8 cellular contexts compared by ENCODE assay signal in genomic region chr1:2412395-2412772, GRCh38. TPM values are rescaled to one million over a fixed set of nuclear protein-coding genes. Genes with fewer than 3 reads are reported as not detected.
DNase-seq lines count a peak whose midpoint lies in the region; ATAC-seq and TF ChIP-seq lines count a peak whose summit lies in the region.

PEX10 (minus strand) TSS chr1:2412564; CDS start chr1:2412502, 62 bp downstream.

- H3K27ac ChIP-seq in RWPE1 (peak within 1 kb of the TSS; percentile 82), fibroblast of lung (ENCODE audit: insufficient read depth, low read length) (peak within 1 kb of the TSS; percentile 90)
- peak within 1 kb of the TSS; percentile 95 for H3K27ac ChIP-seq in naive thymus-derived CD4-positive, alpha-beta T cell (ENCODE audit: low read depth, low read length)

- DNase-seq in Daoy (ENCODE audit: low read depth) (peak; percentile 99), GOT3 (lab: John Stamatoyannopoulos, UW) (peak; percentile 88), LHCN-M2 (ENCODE audit: low read depth) (peak; percentile 90), RWPE1 (ENCODE audit: low spot score) (peak; percentile 95), fibroblast of lung (ENCODE audit: low read depth in 2 of 2) (peak; percentile 90 to 92)
- peak; percentile 95 to 100 (median 98) for DNase-seq in naive thymus-derived CD4-positive, alpha-beta T cell

- peak within 1 kb of the TSS; percentile 92 for H3K4me3 Mint-ChIP-seq in activated T-helper 17 cell treated with anti-CD3 and anti-CD28 coated beads, Interleukin-2, amount 50 U/mL, for 72 hours
- H3K4me3 Mint-ChIP-seq in naive thymus-derived CD4-positive, alpha-beta T cell = peak within 1 kb of the TSS; percentile 83 to 91 (median 86)
- peak within 1 kb of the TSS; percentile 89 for H3K4me3 Mint-ChIP-seq in stimulated activated memory B cell treated with anti-CD40 and anti-IgM and Interleukin-4, amounts not matched to agents 10 μg/mL and 1 μg/mL and 100 μg/mL, for 72 hours

- no peaks in the 10 kb centered on the region for H3K27me3 ChIP-seq in fibroblast of lung (ENCODE audit: control insufficient read depth, insufficient read depth, low read length)
- H3K27me3 ChIP-seq in naive thymus-derived CD4-positive, alpha-beta T cell (ENCODE audit: control insufficient read depth in 2 of 2, insufficient read depth in 2 of 2, low read length in 2 of 2) = no peaks in the 10 kb centered on the region

- H3K4me1 Mint-ChIP-seq in activated T-helper 17 cell treated with anti-CD3 and anti-CD28 coated beads, Interleukin-2, amount 50 U/mL, for 72 hours = peaks cover 22% of the 10 kb centered on the region
- H3K4me1 Mint-ChIP-seq in naive thymus-derived CD4-positive, alpha-beta T cell = peaks cover 27 to 45% (median 35%) of the 10 kb centered on the region in 7 donors
- H3K4me1 Mint-ChIP-seq in stimulated activated memory B cell treated with anti-CD40 and anti-IgM and Interleukin-4, amounts not matched to agents 10 μg/mL and 1 μg/mL and 100 μg/mL, for 72 hours = peaks cover 58% of the 10 kb centered on the region

- H3K9ac ChIP-seq in fibroblast of lung (ENCODE audit: insufficient read depth, low read length) = peak within 1 kb of the TSS; percentile 90

- CTCF ChIA-PET in RWPE1 (lab: Yijun Ruan, JAX) = no interaction called here
- CTCF ChIA-PET in naive thymus-derived CD4-positive, alpha-beta T cell (lab: Charles Lee) = interaction anchor here (1.0 to 1.8 kb wide), 4 partner anchors 135 to 374 kb away, joined by 3 to 11 read pairs (median 4); partner anchors contain the start of gene TNFRSF14

- peak within 1 kb of the TSS; percentile 93 for H2AFZ ChIP-seq in fibroblast of lung (ENCODE audit: low read length)

- peak within 1 kb of the TSS; percentile 79 for H3K27ac Mint-ChIP-seq in activated T-helper 17 cell treated with anti-CD3 and anti-CD28 coated beads, Interleukin-2, amount 50 U/mL, for 72 hours
- peak within 1 kb of the TSS; percentile 31 to 94 (median 87) for H3K27ac Mint-ChIP-seq in naive thymus-derived CD4-positive, alpha-beta T cell
- H3K27ac Mint-ChIP-seq in stimulated activated memory B cell treated with anti-CD40 and anti-IgM and Interleukin-4, amounts not matched to agents 10 μg/mL and 1 μg/mL and 100 μg/mL, for 72 hours = peak within 1 kb of the TSS; percentile 89

- peaks cover 5% of the 10 kb centered on the region for H3K79me2 ChIP-seq in fibroblast of lung (ENCODE audit: control insufficient read depth, insufficient read depth, low read length)

- peak within 1 kb of the TSS; percentile 67 to 83 (median 82) for H3K4me3 ChIP-seq in fibroblast of lung (replicated peaks in 1 of 4; ENCODE audit: control extremely low read depth in 1 of 4, insufficient read depth in 1 of 4, low read depth in 3 of 4, low read length in 4 of 4)
- peak within 1 kb of the TSS; percentile 71 for H3K4me3 ChIP-seq in naive thymus-derived CD4-positive, alpha-beta T cell (ENCODE audit: low read length)

- H3K9me3 Mint-ChIP-seq in activated T-helper 17 cell treated with anti-CD3 and anti-CD28 coated beads, Interleukin-2, amount 50 U/mL, for 72 hours = no peaks in the 10 kb centered on the region
- no peaks in the 10 kb centered on the region for H3K9me3 Mint-ChIP-seq in naive thymus-derived CD4-positive, alpha-beta T cell
- no peaks in the 10 kb centered on the region for H3K9me3 Mint-ChIP-seq in stimulated activated memory B cell treated with anti-CD40 and anti-IgM and Interleukin-4, amounts not matched to agents 10 μg/mL and 1 μg/mL and 100 μg/mL, for 72 hours

- intact Hi-C loops in naive thymus-derived CD4-positive, alpha-beta T cell (cut with micrococcal nuclease) = loop anchor here (1.0 to 10.0 kb wide), 8 partner anchors 21 to 622 kb away; partner anchors contain the start of genes MORN1 (in 2 of the 2), PANK4 (in 2 of the 2) and RER1 (in 2 of the 2)

- no peaks in the 10 kb centered on the region for H3K9me3 ChIP-seq in fibroblast of lung (ENCODE audit: control insufficient read depth, insufficient read depth, low read depth, low read length)
- no peaks in the 10 kb centered on the region for H3K9me3 ChIP-seq in naive thymus-derived CD4-positive, alpha-beta T cell (ENCODE audit: control insufficient read depth in 2 of 3, low read length in 3 of 3)

- H3K36me3 Mint-ChIP-seq in activated T-helper 17 cell treated with anti-CD3 and anti-CD28 coated beads, Interleukin-2, amount 50 U/mL, for 72 hours (ENCODE audit: low read depth) = peaks cover 11% of the 10 kb centered on the region
- peaks cover 0 to 5% (median 0%) of the 10 kb centered on the region in 5 donors for H3K36me3 Mint-ChIP-seq in naive thymus-derived CD4-positive, alpha-beta T cell
- H3K36me3 Mint-ChIP-seq in stimulated activated memory B cell treated with anti-CD40 and anti-IgM and Interleukin-4, amounts not matched to agents 10 μg/mL and 1 μg/mL and 100 μg/mL, for 72 hours = peaks cover 16% of the 10 kb centered on the region

- POLR2A ChIA-PET in RWPE1 (lab: Yijun Ruan, JAX; ENCODE audit: low non-redundant PET) = no interaction called here
- POLR2A ChIA-PET in naive thymus-derived CD4-positive, alpha-beta T cell (lab: Charles Lee) = interaction anchor here (1.0 to 4.1 kb wide), 7 partner anchors 21 to 213 kb away, joined by 3 to 32 read pairs (median 6); partner anchors contain the start of genes MORN1 and RER1

- no peaks in the 10 kb centered on the region for H3K27me3 Mint-ChIP-seq in activated T-helper 17 cell treated with anti-CD3 and anti-CD28 coated beads, Interleukin-2, amount 50 U/mL, for 72 hours
- no peaks in the 10 kb centered on the region for H3K27me3 Mint-ChIP-seq in naive thymus-derived CD4-positive, alpha-beta T cell
- no peaks in the 10 kb centered on the region for H3K27me3 Mint-ChIP-seq in stimulated activated memory B cell treated with anti-CD40 and anti-IgM and Interleukin-4, amounts not matched to agents 10 μg/mL and 1 μg/mL and 100 μg/mL, for 72 hours

- peak within 1 kb of the TSS; percentile 92 for H3K4me2 ChIP-seq in fibroblast of lung (ENCODE audit: extremely low read depth, insufficient read depth, low read length)

- ATAC-seq in activated T-helper 17 cell treated with anti-CD3 and anti-CD28 coated beads, Interleukin-2, amount 50 U/mL, for 72 hours (replicated peaks) = peak; percentile 93
- ATAC-seq in naive thymus-derived CD4-positive, alpha-beta T cell = peak; percentile 97
- ATAC-seq in stimulated activated memory B cell treated with anti-CD40 and anti-IgM and Interleukin-4, amounts not matched to agents 10 μg/mL and 1 μg/mL and 100 μg/mL, for 72 hours = peak; percentile 95

- TF ChIP-seq CTCF in RWPE1 (conservative IDR thresholded peaks at IDR 0.05; ENCODE audit: low read depth) = no peak
- no peak for TF ChIP-seq CTCF in fibroblast of lung (conservative IDR thresholded peaks at IDR 0.05 in 1 of 2, IDR thresholded peaks at IDR 0.05 in 1 of 2; ENCODE audit: low read depth in 1 of 2, low read length in 2 of 2)

- peaks cover 9% of the 10 kb centered on the region for H3K36me3 ChIP-seq in fibroblast of lung (ENCODE audit: control insufficient read depth, insufficient read depth, low read length)
- peaks cover 0 to 20% (median 3%) of the 10 kb centered on the region in 3 experiments for H3K36me3 ChIP-seq in naive thymus-derived CD4-positive, alpha-beta T cell (ENCODE audit: control insufficient read depth in 2 of 3, insufficient read depth in 3 of 3, low read length in 3 of 3)

- peaks cover 6% of the 10 kb centered on the region for H3K4me1 ChIP-seq in fibroblast of lung (ENCODE audit: control insufficient read depth, extremely low read depth, insufficient read depth, low read length)
- H3K4me1 ChIP-seq in naive thymus-derived CD4-positive, alpha-beta T cell (ENCODE audit: control insufficient read depth in 2 of 2, insufficient read depth in 2 of 2, low read length in 2 of 2) = peaks cover 35 to 45% of the 10 kb centered on the region in 2 donors

- H4K20me1 ChIP-seq in fibroblast of lung (ENCODE audit: control insufficient read depth, extremely low read depth, insufficient read depth, low read length) = no peaks in the 10 kb centered on the region

RNA-seq across cellular contexts. Expression of gene PEX10, which starts in this region (rescaled TPM):
- total RNA-seq in Daoy (2014; rRNA removed; shearing (Covaris generic)) = 33.4 and 36.3 TPM in 2 replicates
- total RNA-seq in LHCN-M2 (2014; rRNA removed) = 47.9 and 51.6 TPM in 2 replicates
- 32.0 TPM for polyA plus RNA-seq in LHCN-M2 (2012)
- total RNA-seq in activated T-helper 17 cell treated with anti-CD3 and anti-CD28 coated beads, Interleukin-2, amount 50 U/mL, for 72 hours = 10 to 100 TPM; 10.0 to 13.1 TPM
- total RNA-seq in fibroblast of lung = 31.6 and 33.4 TPM in 2 replicates
- polyA plus RNA-seq in fibroblast of lung = 15.4 and 19.0 TPM in 2 replicates
- 16.0 and 24.6 TPM in 2 replicates for polyA plus RNA-seq in fibroblast of lung (2012)
- 7.5 and 12.7 TPM in 2 replicates for polyA minus RNA-seq in fibroblast of lung (ENCODE audit: low replicate concordance)
- total RNA-seq in naive thymus-derived CD4-positive, alpha-beta T cell = 10 to 100 TPM in 4 of 5 experiments, 1 to 10 TPM in 1; 8.7 to 14.9 (median 12.3) TPM
- polyA plus RNA-seq in naive thymus-derived CD4-positive, alpha-beta T cell = 10 to 100 TPM in 1 of 2 donors, 1 to 10 TPM in 1; 9.1 to 10.4 TPM

Comparison
In these comparisons a context has a peak if more than half of its experiments do, and no peak if none do; other contexts are left out.
1. Peak in every context shown above with its lines: DNase-seq, ATAC-seq, H3K4me3 ChIP-seq and H3K27ac ChIP-seq.